1 cellular context compared by ENCODE assay signal in genomic region chr16:57627184-57627871, GRCh38.
TF ChIP-seq lines count a peak whose summit lies in the region.

No MANE protein-coding gene starts in this region.

TF ChIP-seq in H1, 55 proteins besides CTCF, POLR2A, EP300 and RAD21 (continued from another document):
- no peak for TF ChIP-seq TAF7 (optimal IDR thresholded peaks at IDR 0.05; ENCODE audit: borderline replicate concordance, low read depth, low read length)
- TF ChIP-seq POU5F1 (IDR thresholded peaks at IDR 0.05; ENCODE audit: low read depth, low read length), result no peak
- no peak for TF ChIP-seq RXRA (IDR thresholded peaks at IDR 0.05; ENCODE audit: insufficient read depth, low read depth, low read length)
TF ChIP-seq in H1: peak in this region for 1.
